Comparison of ENCODE assay signal across 30 cellular contexts in the genomic region with DNA sequence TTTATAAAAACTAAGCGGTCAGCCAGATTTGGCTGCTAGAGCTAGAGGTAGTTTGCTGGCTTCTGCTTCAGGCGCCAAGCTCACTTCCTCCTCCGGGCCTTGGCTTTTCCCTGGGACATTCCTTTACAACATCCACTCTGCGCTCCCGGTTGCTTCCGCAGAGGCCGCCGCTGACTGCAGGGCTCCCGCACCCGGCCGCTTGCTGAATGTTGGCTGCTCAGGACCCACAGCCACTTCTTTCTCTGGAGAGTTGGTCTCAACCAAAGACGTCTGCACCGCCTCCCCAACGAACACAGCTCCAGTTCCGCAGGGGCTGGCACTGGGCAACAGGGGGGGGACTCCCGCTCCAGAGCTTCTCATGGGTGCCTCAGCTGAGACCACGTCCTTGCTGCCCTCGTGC.
"Had no signal": no experiment of that assay in that cellular context is flagged by ENCODE, and none has a peak within 500 bp of the region (broad histone marks: within the 10 kb centered on the region; RNA-seq: fewer than 3 reads in every experiment).

No MANE protein-coding gene starts in this region.

- H3K27ac ChIP-seq: ascending aorta, breast epithelium, cardiac muscle cell, colonic mucosa, WERI-Rb-1 had no signal

- H3K27me3 ChIP-seq: ascending aorta, breast epithelium, colonic mucosa had no signal

- H3K4me3 Mint-ChIP-seq: activated CD4-positive, alpha-beta memory T cell treated with anti-CD3 and anti-CD28 coated beads for 36 hours; activated CD4-positive, alpha-beta T cell treated with anti-CD3 and anti-CD28 coated beads for 36 hours; activated CD4-positive, alpha-beta T cell treated with anti-CD3 and anti-CD28 coated beads, Interleukin-2, amount 10 ng/mL, durations not matched to agents 24 days and 14 days; activated CD8-positive, alpha-beta memory T cell treated with anti-CD3 and anti-CD28 coated beads, Interleukin-2, amount 10 ng/mL, durations not matched to agents 7 days and 5 days; activated CD8-positive, alpha-beta T cell treated with anti-CD3 and anti-CD28 coated beads, Interleukin-2, amount 10 ng/mL, durations not matched to agents 7 days and 5 days; activated naive CD4-positive, alpha-beta T cell treated with anti-CD3 and anti-CD28 coated beads for 36 hours; activated naive CD8-positive, alpha-beta T cell treated with anti-CD3 and anti-CD28 coated beads, Interleukin-2, amount 10 ng/mL, durations not matched to agents 7 days and 5 days; activated T-helper 1 cell treated with anti-CD3 and anti-CD28 coated beads, Interleukin-12 subunit alpha, Interleukin-12 subunit beta, Interleukin-2, Interleukin-4 antibody, amounts not matched to agents 30 ng/mL and 10 ng/mL and 1 ng/mL, durations not matched to agents 14 hours and 24 hours and 36 hours; brain; T-helper 1 cell treated with Interleukin-12 subunit alpha and Interleukin-12 subunit beta and Interleukin-4 antibody, amounts not matched to agents 30 μg/mL and 1 μg/mL, for 36 hours had no signal

- H3K9me3 Mint-ChIP-seq: activated CD4-positive, alpha-beta memory T cell treated with anti-CD3 and anti-CD28 coated beads for 36 hours; activated CD4-positive, alpha-beta T cell treated with anti-CD3 and anti-CD28 coated beads, Interleukin-2, amount 10 ng/mL, durations not matched to agents 24 days and 14 days; activated naive CD4-positive, alpha-beta T cell treated with anti-CD3 and anti-CD28 coated beads for 36 hours; activated naive CD8-positive, alpha-beta T cell treated with anti-CD3 and anti-CD28 coated beads, Interleukin-2, amount 10 ng/mL, durations not matched to agents 7 days and 5 days; activated T-helper 1 cell treated with anti-CD3 and anti-CD28 coated beads, Interleukin-12 subunit alpha, Interleukin-12 subunit beta, Interleukin-2, Interleukin-4 antibody, amounts not matched to agents 30 ng/mL and 10 ng/mL and 1 ng/mL, durations not matched to agents 14 hours and 24 hours and 36 hours; activated T-helper 2 cell treated with anti-CD3 and anti-CD28 coated beads, Interferon-gamma antibody, Interleukin-2, Interleukin-4, amounts not matched to agents 10 μg/mL and 5 μg/mL and 100 μg/mL, durations not matched to agents 14 hours and 24 hours and 36 hours; T-helper 1 cell treated with Interleukin-12 subunit alpha and Interleukin-12 subunit beta and Interleukin-4 antibody, amounts not matched to agents 30 μg/mL and 1 μg/mL, for 36 hours had no signal

- H3K9me3 ChIP-seq: ascending aorta, breast epithelium, colonic mucosa had no signal

- FAIRE-seq: frontal cortex had no signal

- H3K27me3 Mint-ChIP-seq: activated CD4-positive, alpha-beta T cell treated with anti-CD3 and anti-CD28 coated beads, Interleukin-2, amount 10 ng/mL, durations not matched to agents 24 days and 14 days; activated CD8-positive, alpha-beta memory T cell treated with anti-CD3 and anti-CD28 coated beads, Interleukin-2, amount 10 ng/mL, durations not matched to agents 7 days and 5 days had no signal

- DNase-seq: activated CD4-positive, alpha-beta memory T cell treated with anti-CD3 and anti-CD28 coated beads for 36 hours; activated CD4-positive, alpha-beta T cell treated with anti-CD3 and anti-CD28 coated beads for 36 hours; activated CD4-positive, alpha-beta T cell treated with anti-CD3 and anti-CD28 coated beads, Interleukin-2, amount 10 ng/mL, durations not matched to agents 24 days and 14 days; activated CD4-positive, CD25-positive, alpha-beta regulatory T cell; activated CD4-positive, CD25-positive, alpha-beta regulatory T cell treated with anti-CD3 and anti-CD28 coated beads, Interleukin-2, amount 50 U/mL, for 72 hours; activated CD8-positive, alpha-beta memory T cell treated with anti-CD3 and anti-CD28 coated beads, Interleukin-2, amount 10 ng/mL, durations not matched to agents 7 days and 5 days; activated CD8-positive, alpha-beta memory T cell treated with anti-CD3 and anti-CD28 coated beads, Interleukin-2, amount 50 U/mL, for 4 hours; activated CD8-positive, alpha-beta T cell treated with anti-CD3 and anti-CD28 coated beads, Interleukin-2, amount 10 ng/mL, durations not matched to agents 7 days and 5 days; activated effector memory CD4-positive, alpha-beta T cell treated with anti-CD3 and anti-CD28 coated beads, Interleukin-2, amount 50 U/mL, for 16 hours; activated naive CD4-positive, alpha-beta T cell treated with anti-CD3 and anti-CD28 coated beads for 36 hours; activated naive CD8-positive, alpha-beta T cell treated with anti-CD3 and anti-CD28 coated beads, Interleukin-2, amount 10 ng/mL, durations not matched to agents 7 days and 5 days; activated T-cell treated with anti-CD3 and anti-CD28 coated beads, Interleukin-2, amount 50 U/mL, for 1 hour; activated T-cell treated with anti-CD3 and anti-CD28 coated beads, Interleukin-2, amount 50 U/mL, for 48 hours; central memory CD4-positive, alpha-beta T cell; cerebellar nuclear complex; colonic mucosa; effector CD8-positive, alpha-beta T cell; foreskin fibroblast; head of caudate nucleus; T-helper 9 cell; WERI-Rb-1 had no signal

- H3K4me1 Mint-ChIP-seq: activated CD4-positive, alpha-beta T cell treated with anti-CD3 and anti-CD28 coated beads for 36 hours; activated CD4-positive, alpha-beta T cell treated with anti-CD3 and anti-CD28 coated beads, Interleukin-2, amount 10 ng/mL, durations not matched to agents 24 days and 14 days; activated CD8-positive, alpha-beta memory T cell treated with anti-CD3 and anti-CD28 coated beads, Interleukin-2, amount 10 ng/mL, durations not matched to agents 7 days and 5 days; activated naive CD8-positive, alpha-beta T cell treated with anti-CD3 and anti-CD28 coated beads, Interleukin-2, amount 10 ng/mL, durations not matched to agents 7 days and 5 days; brain had no signal

- H3K4me1 ChIP-seq: ascending aorta, breast epithelium, colonic mucosa had no signal

- H3K4me3 ChIP-seq: ascending aorta, breast epithelium, cardiac muscle cell, colonic mucosa had no signal

- H3K36me3 Mint-ChIP-seq: activated CD4-positive, alpha-beta memory T cell treated with anti-CD3 and anti-CD28 coated beads for 36 hours; activated CD8-positive, alpha-beta memory T cell treated with anti-CD3 and anti-CD28 coated beads, Interleukin-2, amount 10 ng/mL, durations not matched to agents 7 days and 5 days; activated naive CD4-positive, alpha-beta T cell treated with anti-CD3 and anti-CD28 coated beads, Interleukin-2, amount 50 U/mL, for 72 hours; activated naive CD8-positive, alpha-beta T cell treated with anti-CD3 and anti-CD28 coated beads, Interleukin-2, amount 10 ng/mL, durations not matched to agents 7 days and 5 days; brain had no signal

- H3K36me3 ChIP-seq: ascending aorta, breast epithelium, cardiac muscle cell, colonic mucosa, WERI-Rb-1 had no signal

- H3K27ac Mint-ChIP-seq: activated CD4-positive, alpha-beta memory T cell treated with anti-CD3 and anti-CD28 coated beads for 36 hours; activated CD4-positive, alpha-beta T cell treated with anti-CD3 and anti-CD28 coated beads for 36 hours; activated CD4-positive, alpha-beta T cell treated with anti-CD3 and anti-CD28 coated beads, Interleukin-2, amount 10 ng/mL, durations not matched to agents 24 days and 14 days; activated CD8-positive, alpha-beta memory T cell treated with anti-CD3 and anti-CD28 coated beads, Interleukin-2, amount 10 ng/mL, durations not matched to agents 7 days and 5 days; activated CD8-positive, alpha-beta T cell treated with anti-CD3 and anti-CD28 coated beads, Interleukin-2, amount 10 ng/mL, durations not matched to agents 7 days and 5 days; activated naive CD4-positive, alpha-beta T cell treated with anti-CD3 and anti-CD28 coated beads for 36 hours; activated naive CD4-positive, alpha-beta T cell treated with anti-CD3 and anti-CD28 coated beads, Interleukin-2, amount 50 U/mL, for 72 hours; activated naive CD8-positive, alpha-beta T cell treated with anti-CD3 and anti-CD28 coated beads, Interleukin-2, amount 10 ng/mL, durations not matched to agents 7 days and 5 days; activated T-helper 1 cell treated with anti-CD3 and anti-CD28 coated beads, Interleukin-12 subunit alpha, Interleukin-12 subunit beta, Interleukin-2, Interleukin-4 antibody, amounts not matched to agents 30 ng/mL and 10 ng/mL and 1 ng/mL, durations not matched to agents 14 hours and 24 hours and 36 hours; activated T-helper 2 cell treated with anti-CD3 and anti-CD28 coated beads, Interferon-gamma antibody, Interleukin-2, Interleukin-4, amounts not matched to agents 10 μg/mL and 5 μg/mL and 100 μg/mL, durations not matched to agents 14 hours and 24 hours and 36 hours; brain; T-helper 1 cell treated with Interleukin-12 subunit alpha and Interleukin-12 subunit beta and Interleukin-4 antibody, amounts not matched to agents 30 μg/mL and 1 μg/mL, for 36 hours had no signal
